ENCODE assay signal across 17 cellular contexts in genomic region chr18:5155907-5156287, GRCh38. TPM values are rescaled to one million over a fixed set of nuclear protein-coding genes. Genes with fewer than 3 reads are reported as not detected.
DNase-seq lines count a peak whose midpoint lies in the region; ATAC-seq and TF ChIP-seq lines count a peak whose summit lies in the region.
"Had no signal": no experiment of that assay in that cellular context is flagged by ENCODE, and none has a peak within 500 bp of the region (broad histone marks: within the 10 kb centered on the region; RNA-seq: fewer than 3 reads in every experiment).

No MANE protein-coding gene starts in this region.

- CTCF ChIA-PET in naive thymus-derived CD4-positive, alpha-beta T cell (lab: Charles Lee), result no interaction called here

- WGBS in heart left ventricle, 4 donors, result 35 to 52% (median 41%) methylated on average over 5 of the region's 5 CpGs

- H3K36me3 ChIP-seq in heart left ventricle, result no peaks in the 10 kb centered on the region
- H3K36me3 ChIP-seq in naive thymus-derived CD4-positive, alpha-beta T cell (ENCODE audit: control insufficient read depth in 2 of 3, insufficient read depth in 3 of 3, low read length in 3 of 3), result no peaks in the 10 kb centered on the region
- H3K36me3 ChIP-seq in subcutaneous abdominal adipose tissue (ENCODE audit: control insufficient read depth in 5 of 5, insufficient read depth in 5 of 5, low read length in 5 of 5), result no peaks in the 10 kb centered on the region
- H3K36me3 ChIP-seq: BLaER1 treated with 17β-estradiol and CSF1 and Interleukin-3, amounts not matched to agents 10 nM and 100 nM had no signal

- H3K27ac Mint-ChIP-seq in naive thymus-derived CD4-positive, alpha-beta T cell, result peak overlapping the region in 7 of 9 donors; percentile 10 to 91 (median 57)
- H3K27ac Mint-ChIP-seq: CD4-positive, alpha-beta memory T cell had no signal

- H3K9ac ChIP-seq in subcutaneous abdominal adipose tissue (ENCODE audit: low read length in 5 of 5), result peak overlapping the region in 1 of 5 donors; percentile 35
- H3K9ac ChIP-seq: BLaER1 treated with 17β-estradiol and CSF1 and Interleukin-3, amounts not matched to agents 10 nM and 100 nM had no signal

- H3K36me3 Mint-ChIP-seq in naive thymus-derived CD4-positive, alpha-beta T cell, result peaks cover 0 to 3% (median 0%) of the 10 kb centered on the region in 5 donors
- H3K36me3 Mint-ChIP-seq: CD4-positive, alpha-beta memory T cell had no signal

- no peak for TF ChIP-seq POLR2A in heart left ventricle (IDR thresholded peaks at IDR 0.05)

- ATAC-seq in heart left ventricle, result peak in 2 of 4 donors; percentile 31 to 55
- ATAC-seq in naive thymus-derived CD4-positive, alpha-beta T cell, result no peak
- ATAC-seq: HCT116 had no signal

- no peak for DNase-seq in heart left ventricle
- no peak for DNase-seq in cardiac septum (ENCODE audit: low spot score)
- peak; percentile 1 for DNase-seq in HT1080 (ENCODE audit: low read depth)
- no peak for DNase-seq in naive thymus-derived CD4-positive, alpha-beta T cell
- no peak for DNase-seq in anterior cingulate cortex (lab: John Stamatoyannopoulos, UW)
- DNase-seq in cerebellar cortex (ENCODE audit: low spot score), result no peak
- no peak for DNase-seq in activated effector memory CD4-positive, alpha-beta T cell treated with anti-CD3 and anti-CD28 coated beads, Interleukin-2, amount 50 U/mL, for 16 hours
- DNase-seq: ACHN; CD4-positive, alpha-beta memory T cell; COR-L47; DMS153; DMS79 treated with DMSO at 0.1 percent for 48 hours; GDM1 had no signal

- no peak for TF ChIP-seq CTCF in heart left ventricle (IDR thresholded peaks at IDR 0.05)

- intact Hi-C loops in heart left ventricle (cut with DNase I) (loop anchor here in 1 of 10 donors (5.0 kb wide), 1 partner anchor 81 kb away; no protein-coding TSS in a partner anchor), cardiac septum (cut with DNase I) (no loop called here)
- intact Hi-C loops in naive thymus-derived CD4-positive, alpha-beta T cell (cut with micrococcal nuclease), result loop anchor here in 1 of 2 donors (5.0 kb wide), 4 partner anchors 34 to 156 kb away; partner anchors contain the start of gene AKAIN1

- POLR2A ChIA-PET in naive thymus-derived CD4-positive, alpha-beta T cell (lab: Charles Lee), result interaction anchor here (0.8 to 7.9 kb wide), 2 partner anchors 9 to 140 kb away, joined by 3 to 104 read pairs; partner anchors contain the start of gene ZBTB14

- H3K4me1 Mint-ChIP-seq in naive thymus-derived CD4-positive, alpha-beta T cell, result peaks cover 4 to 67% (median 52%) of the 10 kb centered on the region in 7 donors

- peak overlapping the region in 1 of 10 donors; percentile 5 for H3K4me3 Mint-ChIP-seq in naive thymus-derived CD4-positive, alpha-beta T cell
- H3K4me3 Mint-ChIP-seq: CD4-positive, alpha-beta memory T cell had no signal

- peaks cover 0 to 6% (median 0%) of the 10 kb centered on the region in 11 donors for H3K9me3 Mint-ChIP-seq in naive thymus-derived CD4-positive, alpha-beta T cell
- H3K9me3 Mint-ChIP-seq: CD4-positive, alpha-beta memory T cell had no signal

- H3K27ac ChIP-seq in heart left ventricle (peak overlapping the region in 10 of 12 donors; percentile 27 to 59 (median 45)), subcutaneous abdominal adipose tissue (ENCODE audit: low read depth, low read length) (peak overlapping the region; percentile 3)
- H3K27ac ChIP-seq in naive thymus-derived CD4-positive, alpha-beta T cell (ENCODE audit: low read depth, low read length), result no peak overlapping the region
- H3K27ac ChIP-seq: BLaER1 treated with 17β-estradiol and CSF1 and Interleukin-3, amounts not matched to agents 10 nM and 100 nM had no signal

- H3K27me3 ChIP-seq in heart left ventricle (no peaks in the 10 kb centered on the region), subcutaneous abdominal adipose tissue (ENCODE audit: control insufficient read depth in 5 of 5, insufficient read depth in 4 of 5, low read length in 5 of 5) (no peaks in the 10 kb centered on the region)
- no peaks in the 10 kb centered on the region for H3K27me3 ChIP-seq in naive thymus-derived CD4-positive, alpha-beta T cell (ENCODE audit: control insufficient read depth in 2 of 2, insufficient read depth in 2 of 2, low read length in 2 of 2)
- H3K27me3 ChIP-seq: BLaER1 treated with 17β-estradiol and CSF1 and Interleukin-3, amounts not matched to agents 10 nM and 100 nM had no signal

- H3K9me3 ChIP-seq in heart left ventricle, result no peaks in the 10 kb centered on the region
- no peaks in the 10 kb centered on the region for H3K9me3 ChIP-seq in naive thymus-derived CD4-positive, alpha-beta T cell (ENCODE audit: control insufficient read depth in 2 of 3, low read length in 3 of 3)
- no peaks in the 10 kb centered on the region for H3K9me3 ChIP-seq in subcutaneous abdominal adipose tissue (ENCODE audit: control insufficient read depth in 5 of 5, low read length in 5 of 5)

- H3K4me1 ChIP-seq in heart left ventricle (peaks cover 0 to 12% (median 0%) of the 10 kb centered on the region in 12 donors), subcutaneous abdominal adipose tissue (ENCODE audit: control insufficient read depth in 5 of 5, insufficient read depth in 5 of 5, low read length in 5 of 5) (peaks cover 0 to 16% (median 3%) of the 10 kb centered on the region in 5 donors)
- H3K4me1 ChIP-seq in naive thymus-derived CD4-positive, alpha-beta T cell (ENCODE audit: control insufficient read depth in 2 of 2, insufficient read depth in 2 of 2, low read length in 2 of 2), result peaks cover 0 to 38% of the 10 kb centered on the region in 2 donors

- H3K27me3 Mint-ChIP-seq in naive thymus-derived CD4-positive, alpha-beta T cell, result peaks cover 0 to 4% (median 0%) of the 10 kb centered on the region in 5 donors

- H3K4me3 ChIP-seq in heart left ventricle (peak overlapping the region in 1 of 12 donors; percentile 21), subcutaneous abdominal adipose tissue (ENCODE audit: low read depth in 1 of 5, low read length in 5 of 5) (no peak overlapping the region)
- no peak overlapping the region for H3K4me3 ChIP-seq in naive thymus-derived CD4-positive, alpha-beta T cell (ENCODE audit: low read length)
- H3K4me3 ChIP-seq: BLaER1 treated with 17β-estradiol and CSF1 and Interleukin-3, amounts not matched to agents 10 nM and 100 nM had no signal

RNA-seq across cellular contexts. Expression of gene AKAIN1, which starts 41.2 kb away (rescaled TPM):
- total RNA-seq in heart left ventricle (not detected), cardiac septum (not detected)
- polyA plus RNA-seq in heart left ventricle, result not detected
- not detected in 2 replicates for total RNA-seq in HT1080 (2014; rRNA removed; shearing (Covaris generic))
- not detected in 2 replicates for polyA plus RNA-seq in HT1080 (2015; cell fraction: cytosol; rRNA removed)
- polyA plus RNA-seq in HT1080 (2015; cell fraction: nucleus; rRNA removed), result not detected in 2 replicates
- total RNA-seq in naive thymus-derived CD4-positive, alpha-beta T cell, result not detected
- polyA plus RNA-seq in naive thymus-derived CD4-positive, alpha-beta T cell, result not detected
- total RNA-seq: A172; CD4-positive, alpha-beta memory T cell had no signal
- polyA plus RNA-seq: CD4-positive, alpha-beta memory T cell had no signal
